1 cellular context compared by ENCODE assay signal in the genomic region with DNA sequence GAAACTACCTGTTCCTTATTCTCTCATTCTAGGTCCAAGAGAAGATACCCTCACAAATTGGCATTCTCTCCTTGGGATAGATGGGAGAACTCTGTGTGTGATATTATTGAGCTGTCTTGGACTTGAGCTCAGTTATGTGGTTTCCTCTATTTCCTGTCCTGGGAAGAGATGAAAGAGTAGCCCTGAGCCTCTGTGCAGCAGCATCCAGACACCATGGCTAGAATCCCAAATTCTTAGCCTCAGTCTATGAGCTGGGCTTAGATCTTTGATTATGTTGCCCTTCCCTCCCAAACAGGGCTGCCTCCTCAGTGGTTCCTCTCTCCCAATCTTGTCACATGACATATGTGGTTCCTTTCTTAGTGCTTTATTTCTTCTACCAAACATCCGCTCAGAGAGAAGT.
TF ChIP-seq lines count a peak whose summit lies in the region.

No MANE protein-coding gene starts in this region.

TF ChIP-seq in endothelial cell of umbilical vein, 7 proteins besides CTCF, POLR2A, EP300 and RAD21 (continued from another document):
- TF ChIP-seq GATA2 (IDR thresholded peaks at IDR 0.05; ENCODE audit: insufficient read depth, insufficient read length, low read depth, low read length), result no peak
